ENCODE assay signal across 9 cellular contexts in genomic region chr11:93330446-93330984, GRCh38. TPM values are rescaled to one million over a fixed set of nuclear protein-coding genes. Genes with fewer than 3 reads are reported as not detected.
DNase-seq lines count a peak whose midpoint lies in the region; ATAC-seq and TF ChIP-seq lines count a peak whose summit lies in the region.
"Had no signal": no experiment of that assay in that cellular context is flagged by ENCODE, and none has a peak within 500 bp of the region (broad histone marks: within the 10 kb centered on the region; RNA-seq: fewer than 3 reads in every experiment).

A gene with protein sequence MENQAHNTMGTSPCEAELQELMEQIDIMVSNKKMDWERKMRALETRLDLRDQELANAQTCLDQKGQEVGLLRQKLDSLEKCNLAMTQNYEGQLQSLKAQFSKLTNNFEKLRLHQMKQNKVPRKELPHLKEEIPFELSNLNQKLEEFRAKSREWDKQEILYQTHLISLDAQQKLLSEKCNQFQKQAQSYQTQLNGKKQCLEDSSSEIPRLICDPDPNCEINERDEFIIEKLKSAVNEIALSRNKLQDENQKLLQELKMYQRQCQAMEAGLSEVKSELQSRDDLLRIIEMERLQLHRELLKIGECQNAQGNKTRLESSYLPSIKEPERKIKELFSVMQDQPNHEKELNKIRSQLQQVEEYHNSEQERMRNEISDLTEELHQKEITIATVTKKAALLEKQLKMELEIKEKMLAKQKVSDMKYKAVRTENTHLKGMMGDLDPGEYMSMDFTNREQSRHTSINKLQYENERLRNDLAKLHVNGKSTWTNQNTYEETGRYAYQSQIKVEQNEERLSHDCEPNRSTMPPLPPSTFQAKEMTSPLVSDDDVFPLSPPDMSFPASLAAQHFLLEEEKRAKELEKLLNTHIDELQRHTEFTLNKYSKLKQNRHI (plus strand): TSS chr11:93330742. CDS start chr11:93332260, 1,518 bp downstream.

- H2AFZ ChIP-seq in mammary epithelial cell (ENCODE audit: low read depth, low read length) = peak within 1 kb of the TSS; percentile 76

- H3K4me1 ChIP-seq in mammary epithelial cell (ENCODE audit: insufficient read depth, low read length) (peaks cover 9% of the 10 kb centered on the region), subcutaneous abdominal adipose tissue (ENCODE audit: control insufficient read depth in 5 of 5, insufficient read depth in 5 of 5, low read length in 5 of 5) (peaks cover 0 to 10% (median 9%) of the 10 kb centered on the region in 5 donors)

- H3K27ac Mint-ChIP-seq in activated CD4-positive, alpha-beta T cell treated with anti-CD3 and anti-CD28 coated beads for 36 hours = no peak within 1 kb of the TSS
- H3K27ac Mint-ChIP-seq: CD4-positive, CD25-positive, alpha-beta regulatory T cell had no signal

- H3K79me2 ChIP-seq in mammary epithelial cell (ENCODE audit: insufficient read depth, low read length) = no peaks in the 10 kb centered on the region

- H3K9me3 Mint-ChIP-seq in activated CD4-positive, alpha-beta T cell treated with anti-CD3 and anti-CD28 coated beads for 36 hours (ENCODE audit: low read depth) = no peaks in the 10 kb centered on the region

- H3K4me3 ChIP-seq in mammary epithelial cell (replicated peaks in 1 of 3; ENCODE audit: insufficient read depth in 1 of 3, low read depth in 2 of 3, low read length in 3 of 3) = peak within 1 kb of the TSS in 2 of 3 experiments; percentile 20 to 29
- H3K4me3 ChIP-seq in subcutaneous abdominal adipose tissue (ENCODE audit: low read depth in 1 of 5, low read length in 5 of 5) = peak within 1 kb of the TSS; percentile 15 to 55 (median 43)

- H3K27me3 Mint-ChIP-seq in activated CD4-positive, alpha-beta T cell treated with anti-CD3 and anti-CD28 coated beads for 36 hours = peaks cover 37% of the 10 kb centered on the region

- peak; percentile 65 for DNase-seq in activated CD4-positive, alpha-beta T cell treated with anti-CD3 and anti-CD28 coated beads for 36 hours
- DNase-seq in activated CD4-positive, alpha-beta T cell treated with anti-CD3 and anti-CD28 coated beads for 1 hour = no peak
- peak; percentile 6 for DNase-seq in NCI-H2196 treated with DMSO at 0.1 percent for 48 hours (lab: John Stamatoyannopoulos, UW; ENCODE audit: unreplicated experiment)
- DNase-seq in mammary epithelial cell = no peak
- peak; percentile 92 for DNase-seq in left kidney (ENCODE audit: low read depth, low spot score)
- no peak for DNase-seq in superior temporal gyrus (ENCODE audit: extremely low spot score)
- no peak for DNase-seq in OCI-M1 (lab: John Stamatoyannopoulos, UW)

- intact Hi-C loops in activated CD4-positive, alpha-beta T cell treated with anti-CD3 and anti-CD28 coated beads for 36 hours (cut with DNase I, micrococcal nuclease) = loop anchor here in 1 of 2 experiments (5.0 kb wide), 1 partner anchor 212 kb away; the partner anchor contains the start of gene SMCO4
- intact Hi-C loops in mammary epithelial cell (cut with micrococcal nuclease) = no loop called here

- dilution Hi-C loops in mammary epithelial cell (cut with HindIII; ENCODE audit: low sequenced_read_pairs) = no loop called here

- in situ Hi-C loops in mammary epithelial cell (cut with MboI; ENCODE audit: low sequenced_read_pairs in 2 of 2) = no loop called here

- H3K9ac ChIP-seq in mammary epithelial cell (ENCODE audit: insufficient read depth, low read length) (no peak within 1 kb of the TSS), subcutaneous abdominal adipose tissue (ENCODE audit: low read length in 5 of 5) (no peak within 1 kb of the TSS)

- H3K4me1 Mint-ChIP-seq in activated CD4-positive, alpha-beta T cell treated with anti-CD3 and anti-CD28 coated beads for 36 hours = peaks cover 7% of the 10 kb centered on the region

- H3K9me3 ChIP-seq in mammary epithelial cell (replicated peaks; ENCODE audit: insufficient read depth, low read length) (no peaks in the 10 kb centered on the region), subcutaneous abdominal adipose tissue (ENCODE audit: control insufficient read depth in 5 of 5, low read length in 5 of 5) (no peaks in the 10 kb centered on the region)

- no peak for TF ChIP-seq CTCF in mammary epithelial cell (conservative IDR thresholded peaks at IDR 0.05 in 1 of 2, IDR thresholded peaks at IDR 0.05 in 1 of 2; ENCODE audit: extremely low read depth in 1 of 2, insufficient read depth in 1 of 2, low read depth in 1 of 2, low read length in 2 of 2)

- WGBS in mammary epithelial cell (ENCODE audit: low coverage, missing lambda C conversion rate) = 5% methylated on average over 17 of the region's 73 CpGs

- CTCF ChIA-PET in activated CD4-positive, alpha-beta T cell treated with anti-CD3 and anti-CD28 coated beads for 36 hours (lab: Charles Lee) = no interaction called here
- CTCF ChIA-PET in mammary epithelial cell (lab: Charles Lee; ENCODE audit: low non-redundant PET) = no interaction called here

- H3K36me3 Mint-ChIP-seq in activated CD4-positive, alpha-beta T cell treated with anti-CD3 and anti-CD28 coated beads for 36 hours (ENCODE audit: low read depth) = no peaks in the 10 kb centered on the region
- H3K36me3 Mint-ChIP-seq: CD4-positive, CD25-positive, alpha-beta regulatory T cell had no signal

- H3K36me3 ChIP-seq in mammary epithelial cell (ENCODE audit: insufficient read depth, low read length) (no peaks in the 10 kb centered on the region), subcutaneous abdominal adipose tissue (ENCODE audit: control insufficient read depth in 5 of 5, insufficient read depth in 5 of 5, low read length in 5 of 5) (no peaks in the 10 kb centered on the region)

- no peak within 1 kb of the TSS for H3K27ac ChIP-seq in mammary epithelial cell (ENCODE audit: insufficient read depth, low read depth, low read length)
- no peak within 1 kb of the TSS for H3K27ac ChIP-seq in subcutaneous abdominal adipose tissue (ENCODE audit: low read depth, low read length)

- H3K4me2 ChIP-seq in mammary epithelial cell (ENCODE audit: insufficient read depth, low read depth, low read length) = peak within 1 kb of the TSS; percentile 65

- BruUV-seq in mammary epithelial cell (replicated peaks; lab: Mats Ljungman, UMichigan) = no TSS peak

- H3K27me3 ChIP-seq in mammary epithelial cell (ENCODE audit: insufficient read depth, low read length) (peaks cover 15% of the 10 kb centered on the region), subcutaneous abdominal adipose tissue (ENCODE audit: control insufficient read depth in 5 of 5, insufficient read depth in 4 of 5, low read length in 5 of 5) (peaks cover 0 to 18% (median 7%) of the 10 kb centered on the region in 5 donors)

- POLR2A ChIA-PET in activated CD4-positive, alpha-beta T cell treated with anti-CD3 and anti-CD28 coated beads for 36 hours (lab: Charles Lee) = no interaction called here

- peak within 1 kb of the TSS; percentile 58 for H3K4me3 Mint-ChIP-seq in activated CD4-positive, alpha-beta T cell treated with anti-CD3 and anti-CD28 coated beads for 36 hours

- peak; percentile 65 for ATAC-seq in activated CD4-positive, alpha-beta T cell treated with anti-CD3 and anti-CD28 coated beads for 36 hours

- H4K20me1 ChIP-seq in mammary epithelial cell (ENCODE audit: insufficient read depth, low read length) = no peaks in the 10 kb centered on the region

RNA-seq across cellular contexts. Expression of the gene that starts here (rescaled TPM):
- not detected for total RNA-seq in activated CD4-positive, alpha-beta T cell treated with anti-CD3 and anti-CD28 coated beads for 36 hours
- under 1 TPM in 1 of 2 donors, not detected in 1; under 0.01 TPM for total RNA-seq in mammary epithelial cell
- not detected for polyA plus RNA-seq in mammary epithelial cell
- not detected for polyA minus RNA-seq in mammary epithelial cell
- total RNA-seq: CD4-positive, CD25-positive, alpha-beta regulatory T cell had no signal
- polyA plus RNA-seq: CD4-positive, CD25-positive, alpha-beta regulatory T cell had no signal

Comparison
In these comparisons a context has a peak if more than half of its experiments do, and no peak if none do; other contexts are left out.
1. Peak in DNase-seq and ATAC-seq in activated CD4-positive, alpha-beta T cell treated with anti-CD3 and anti-CD28 coated beads for 36 hours; RNA of the gene not detected or under 1 TPM.
2. DNase-seq: peak in NCI-H2196 treated with DMSO at 0.1 percent for 48 hours (single experiment) and left kidney (single experiment); none in activated CD4-positive, alpha-beta T cell treated with anti-CD3 and anti-CD28 coated beads for 1 hour (single experiment), mammary epithelial cell (single experiment), superior temporal gyrus (single experiment) and OCI-M1 (single experiment).